21 cellular contexts compared by ENCODE assay signal in the genomic region with DNA sequence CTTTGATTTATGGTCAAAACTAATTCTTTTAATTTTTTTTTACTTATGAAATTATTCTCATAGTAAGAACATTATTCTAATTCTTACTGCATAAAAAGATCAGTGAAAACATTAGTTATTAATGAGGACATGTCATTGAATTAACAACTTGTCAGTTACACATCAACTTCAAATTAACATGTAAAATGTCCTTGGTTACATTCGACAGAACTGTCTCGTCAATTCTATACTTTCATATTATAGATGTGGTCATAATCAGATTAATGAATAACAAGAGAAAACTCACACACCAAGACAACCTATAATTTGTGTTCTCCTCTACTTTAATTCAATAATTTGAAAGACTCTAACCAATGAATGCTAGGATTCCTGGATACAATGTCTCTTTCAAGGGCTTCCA.
"Had no signal": no experiment of that assay in that cellular context is flagged by ENCODE, and none has a peak within 500 bp of the region (broad histone marks: within the 10 kb centered on the region; RNA-seq: fewer than 3 reads in every experiment).

No MANE protein-coding gene starts in this region.

- H3K27me3 Mint-ChIP-seq: central memory CD8-positive, alpha-beta T cell had no signal

- H3K4me1 ChIP-seq: prostate gland, tibial nerve, vagina had no signal

- H3K9me3 Mint-ChIP-seq: central memory CD8-positive, alpha-beta T cell; natural killer cell had no signal

- H3K36me3 ChIP-seq: neutrophil, prostate gland had no signal

- H3K27ac ChIP-seq: brain microvascular endothelial cell, coronary artery, esophagus muscularis mucosa, neutrophil, prostate gland, skin epidermis, tibial nerve, vagina had no signal

- DNase-seq: activated naive CD4-positive, alpha-beta T cell treated with Interleukin-2 at 50 U/mL for 16 hours; activated T-cell treated with anti-CD3 and anti-CD28 coated beads for 4 hours; anterior cingulate cortex; brain microvascular endothelial cell; glutamatergic neuron; mesendoderm; natural killer cell; right cardiac atrium; stimulated activated CD4-positive, alpha-beta T cell treated with anti-CD3 and anti-CD28 coated beads, Interleukin-15, amount 100 ng/mL, for 24 hours; stimulated activated CD4-positive, alpha-beta T cell treated with anti-CD3 and anti-CD28 coated beads, Interleukin-4, amount 100 ng/mL, for 1 hour; stimulated activated naive CD4-positive, alpha-beta T cell; substantia nigra had no signal

- H3K27me3 ChIP-seq: brain microvascular endothelial cell, esophagus muscularis mucosa, neutrophil, tibial nerve, vagina had no signal

- ATAC-seq: activated CD4-positive, CD25-positive, alpha-beta regulatory T cell treated with anti-CD3 and anti-CD28 coated beads, Interleukin-2, amount 50 U/mL, for 24 hours; natural killer cell; right cardiac atrium had no signal

- H3K27ac Mint-ChIP-seq: natural killer cell had no signal

- H3K36me3 Mint-ChIP-seq: natural killer cell had no signal

- H3K9me3 ChIP-seq: esophagus muscularis mucosa, neutrophil, prostate gland, tibial nerve, vagina had no signal

- H3K4me3 Mint-ChIP-seq: central memory CD8-positive, alpha-beta T cell; natural killer cell had no signal

- H3K4me3 ChIP-seq: coronary artery, esophagus muscularis mucosa, prostate gland, skin epidermis, tibial nerve, vagina had no signal
